29 cellular contexts compared by ENCODE assay signal in genomic region chr1:54495954-54496353, GRCh38.
"Had no signal": no experiment of that assay in that cellular context is flagged by ENCODE, and none has a peak within 500 bp of the region (broad histone marks: within the 10 kb centered on the region; RNA-seq: fewer than 3 reads in every experiment).

No MANE protein-coding gene starts in this region.

- H3K4me3 Mint-ChIP-seq: dendritic cell treated with granulocyte-macrophage colony-stimulating factor and Interleukin-4, amounts not matched to agents 40 ng/mL and 50 ng/mL, for 4 days; effector memory CD8-positive, alpha-beta T cell; endodermal cell had no signal

- DNase-seq: colonic mucosa; cortex of kidney; dermis blood vessel endothelial cell; dorsolateral prefrontal cortex; effector CD4-positive, alpha-beta T cell; effector CD8-positive, alpha-beta T cell; effector memory CD4-positive, alpha-beta T cell; effector memory CD8-positive, alpha-beta T cell; endodermal cell; erythroblast; esophagus squamous epithelium; foreskin fibroblast; foreskin keratinocyte; foreskin melanocyte; gastrocnemius medialis; glutamatergic neuron; head of caudate nucleus; heart right ventricle had no signal

- FAIRE-seq: colon, endometrium, endothelial cell of umbilical vein, frontal cortex had no signal

- ATAC-seq: effector memory CD8-positive, alpha-beta T cell; esophagus mucosa; foreskin keratinocyte; gastrocnemius medialis; gastroesophageal sphincter; heart left ventricle; heart right ventricle had no signal

- H3K27ac Mint-ChIP-seq: dendritic cell treated with granulocyte-macrophage colony-stimulating factor and Interleukin-4, amounts not matched to agents 40 ng/mL and 50 ng/mL, for 4 days; effector memory CD8-positive, alpha-beta T cell; endodermal cell had no signal

- H3K9me3 Mint-ChIP-seq: effector memory CD8-positive, alpha-beta T cell; endodermal cell had no signal

- H3K27ac ChIP-seq: colonic mucosa, coronary artery, dorsolateral prefrontal cortex, epithelial cell of prostate, esophagus muscularis mucosa, esophagus squamous epithelium, foreskin keratinocyte, gastrocnemius medialis, gastroesophageal sphincter, heart left ventricle, heart right ventricle had no signal

- H3K4me1 ChIP-seq: colonic mucosa, foreskin keratinocyte had no signal

- H3K27me3 ChIP-seq: colonic mucosa had no signal

- H3K36me3 ChIP-seq: colonic mucosa, esophagus muscularis mucosa, esophagus squamous epithelium, gastrocnemius medialis, gastroesophageal sphincter, heart left ventricle, heart right ventricle had no signal

- H3K4me3 ChIP-seq: colonic mucosa, coronary artery, dorsolateral prefrontal cortex, esophagus muscularis mucosa, esophagus squamous epithelium, gastrocnemius medialis, gastroesophageal sphincter, heart left ventricle, heart right ventricle had no signal

- H3K9me3 ChIP-seq: colonic mucosa, esophagus muscularis mucosa, esophagus squamous epithelium, gastrocnemius medialis had no signal
